Comparison of ENCODE assay signal across 8 cellular contexts in the genomic region with DNA sequence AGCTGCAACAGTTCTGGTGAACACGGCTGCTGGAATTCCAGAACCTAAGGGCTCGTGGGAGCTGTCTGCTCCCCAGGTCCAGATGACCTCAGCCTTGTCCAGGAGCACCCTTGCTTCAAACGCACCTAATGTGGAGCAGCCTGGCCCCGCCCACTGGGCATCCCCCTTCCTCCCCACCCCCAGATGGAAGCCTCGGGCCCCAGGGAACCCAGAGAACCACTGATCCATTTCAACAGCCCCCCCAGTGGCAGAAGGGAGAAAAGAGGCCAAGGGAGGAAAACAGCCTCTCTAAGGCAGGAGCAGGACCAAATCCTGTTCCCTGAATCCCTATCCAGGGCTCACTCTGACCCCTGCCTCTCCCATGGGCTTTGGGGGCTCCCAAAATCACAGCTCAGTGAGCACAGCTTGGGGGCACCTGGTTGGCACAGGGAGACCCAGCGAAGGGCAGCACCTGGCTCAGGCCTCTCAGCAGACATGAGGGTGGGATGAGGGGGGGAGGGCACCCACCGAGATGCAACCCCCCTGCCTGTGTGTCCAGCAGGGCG. TPM values are rescaled to one million over a fixed set of nuclear protein-coding genes. Genes with fewer than 3 reads are reported as not detected.
DNase-seq lines count a peak whose midpoint lies in the region; ATAC-seq and TF ChIP-seq lines count a peak whose summit lies in the region.

No MANE protein-coding gene starts in this region.

- H3K27me3 Mint-ChIP-seq in IgD-negative memory B cell: no peaks in the 10 kb centered on the region

- H3K36me3 Mint-ChIP-seq in IgD-negative memory B cell: peaks cover 5% of the 10 kb centered on the region

- peak overlapping the region; percentile 68 for H3K27ac ChIP-seq in layer of hippocampus (ENCODE audit: low read depth, low read length)

- H3K27ac Mint-ChIP-seq in IgD-negative memory B cell: peak overlapping the region; percentile 78 to 98 (median 91)

- peak overlapping the region; percentile 94 to 100 (median 98) for H3K4me3 Mint-ChIP-seq in IgD-negative memory B cell

- H3K4me3 ChIP-seq in AG04449 (ENCODE audit: low read depth, low read length): no peak overlapping the region

- H3K4me1 Mint-ChIP-seq in IgD-negative memory B cell: peaks cover 30 to 46% (median 33%) of the 10 kb centered on the region in 3 donors

- CTCF ChIA-PET in AG04449 (lab: Yijun Ruan, JAX): interaction anchor here (0.7 to 10.2 kb wide), 8 partner anchors 10 to 33 kb away, joined by 3 to 89 read pairs (median 5); no protein-coding TSS in a partner anchor

- DNase-seq in AG04449 (ENCODE audit: low read depth, low spot score) (no peak), NOMO-1 treated with dmso at 0.1 percent for 144 hours (lab: John Stamatoyannopoulos, UW; ENCODE audit: unreplicated experiment) (no peak), kidney tubule cell (ENCODE audit: low spot score) (no peak)
- DNase-seq in activated gamma-delta T cell treated with anti-CD3 and anti-CD28 coated beads, Interleukin-2, amount 50 U/mL, for 16 hours (ENCODE audit: low read depth): peak; percentile 55

- POLR2A ChIA-PET in AG04449 (lab: Yijun Ruan, JAX): no interaction called here

- no peak for ATAC-seq in GM18861 (IDR thresholded peaks at IDR 0.05; ENCODE audit: unreplicated experiment)
- no peak for ATAC-seq in GM18907 (IDR thresholded peaks at IDR 0.05; ENCODE audit: unreplicated experiment)

- H3K27me3 ChIP-seq in layer of hippocampus (ENCODE audit: control insufficient read depth, insufficient read depth, low read length): no peaks in the 10 kb centered on the region

- H3K9me3 Mint-ChIP-seq in IgD-negative memory B cell: no peaks in the 10 kb centered on the region

- peak; percentile 47 for TF ChIP-seq CTCF in AG04449 (IDR thresholded peaks at IDR 0.05; ENCODE audit: insufficient read depth, low read length, missing control alignments)

RNA-seq across cellular contexts. Expression of a gene that starts 1.2 kb away (rescaled TPM):
- polyA plus RNA-seq in IgD-negative memory B cell: 70.8 TPM

RNA-seq across cellular contexts. Expression of a gene that starts 39.4 kb away (rescaled TPM):
- polyA plus RNA-seq in IgD-negative memory B cell: 1,067 TPM
